1 cellular context compared by ENCODE assay signal in the genomic region with DNA sequence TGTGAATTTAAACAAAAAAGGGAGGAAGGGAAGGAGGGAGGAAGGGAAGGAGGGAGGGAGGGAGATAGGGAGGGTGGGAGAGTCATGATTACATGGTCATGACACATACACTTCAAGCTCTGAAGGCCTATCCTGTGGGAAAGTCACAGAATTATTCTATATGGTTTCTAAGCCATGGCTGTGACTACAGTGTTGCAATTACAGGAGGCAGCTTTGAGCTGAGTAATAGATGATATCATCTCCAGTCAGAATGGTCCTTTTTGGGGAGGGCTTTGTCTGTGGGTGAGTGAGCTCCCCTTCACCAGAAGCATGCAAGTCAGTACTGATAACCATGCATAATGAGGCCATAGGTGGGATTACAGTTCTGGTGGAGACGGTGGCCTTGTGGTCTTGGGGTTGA.
TF ChIP-seq lines count a peak whose summit lies in the region.

No MANE protein-coding gene starts in this region.

TF ChIP-seq in K562, 482 proteins besides CTCF, POLR2A, EP300 and RAD21 (continued from another document):
- TF ChIP-seq, protein P1, sequence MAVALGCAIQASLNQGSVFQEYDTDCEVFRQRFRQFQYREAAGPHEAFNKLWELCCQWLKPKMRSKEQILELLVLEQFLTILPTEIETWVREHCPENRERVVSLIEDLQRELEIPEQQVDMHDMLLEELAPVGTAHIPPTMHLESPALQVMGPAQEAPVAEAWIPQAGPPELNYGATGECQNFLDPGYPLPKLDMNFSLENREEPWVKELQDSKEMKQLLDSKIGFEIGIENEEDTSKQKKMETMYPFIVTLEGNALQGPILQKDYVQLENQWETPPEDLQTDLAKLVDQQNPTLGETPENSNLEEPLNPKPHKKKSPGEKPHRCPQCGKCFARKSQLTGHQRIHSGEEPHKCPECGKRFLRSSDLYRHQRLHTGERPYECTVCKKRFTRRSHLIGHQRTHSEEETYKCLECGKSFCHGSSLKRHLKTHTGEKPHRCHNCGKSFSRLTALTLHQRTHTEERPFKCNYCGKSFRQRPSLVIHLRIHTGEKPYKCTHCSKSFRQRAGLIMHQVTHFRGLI (CRISPR knock-in tag; IDR thresholded peaks at IDR 0.05): no peak
- TF ChIP-seq GATAD2A (IDR thresholded peaks at IDR 0.05) (no peak), ETV6 (IDR thresholded peaks at IDR 0.05; ENCODE audit: borderline replicate concordance in 1 of 2, low read depth in 2 of 2, low read length in 1 of 2) (no peak), ETV6 (CRISPR knock-in tag; IDR thresholded peaks at IDR 0.05; ENCODE audit: borderline replicate concordance) (no peak), RFX7 (CRISPR knock-in tag; IDR thresholded peaks at IDR 0.05) (no peak)
TF ChIP-seq in K562: peak in this region for 10.
